ENCODE assay signal across 17 cellular contexts in the genomic region with DNA sequence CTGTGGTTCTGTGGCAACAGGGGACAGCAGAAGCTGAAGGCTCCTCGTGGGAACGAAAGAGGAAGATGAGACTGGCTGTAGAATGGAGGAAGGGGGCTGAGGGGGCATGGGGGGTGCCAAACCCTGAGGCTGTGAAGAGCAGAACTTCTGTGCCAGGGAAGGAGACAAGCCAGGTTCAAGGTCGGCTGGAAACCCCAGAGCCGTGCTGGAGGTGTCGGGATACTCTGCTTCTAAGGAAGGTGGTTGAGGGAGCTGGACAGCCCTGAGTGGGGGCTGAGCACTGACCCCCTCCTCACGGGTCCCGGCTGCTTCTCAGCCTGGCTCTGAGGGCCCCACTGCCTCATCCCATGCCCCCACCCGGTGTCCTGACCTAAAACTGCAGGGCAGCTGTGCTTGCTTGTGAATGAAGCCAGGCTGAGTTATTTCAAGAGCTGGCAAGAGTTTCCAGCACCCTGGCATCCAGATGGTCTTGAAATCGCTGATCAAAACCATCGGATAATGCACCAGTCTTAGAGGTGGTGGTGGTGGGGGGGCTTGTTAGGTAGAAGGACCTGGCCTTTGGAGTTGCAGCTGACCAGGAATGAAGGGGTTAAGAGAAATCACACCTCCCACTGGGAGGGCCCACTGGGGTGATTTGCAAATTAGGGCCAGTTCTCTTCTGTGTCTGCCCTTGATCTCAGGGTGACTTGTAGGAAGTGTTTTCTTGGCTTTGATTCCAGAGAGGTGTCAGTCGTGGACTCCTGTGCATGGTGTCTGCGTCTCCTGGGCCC.
DNase-seq lines count a peak whose midpoint lies in the region; ATAC-seq and TF ChIP-seq lines count a peak whose summit lies in the region.
"Had no signal": no experiment of that assay in that cellular context is flagged by ENCODE, and none has a peak within 500 bp of the region (broad histone marks: within the 10 kb centered on the region; RNA-seq: fewer than 3 reads in every experiment).

No MANE protein-coding gene starts in this region.

- 80 to 83% methylated on average over 9 to 12 of the region's 12 CpGs for WGBS in endodermal cell (ENCODE audit: insufficient coverage in 1 of 2, insufficient read length in 1 of 2), 2 experiments
- no CpG with 5 or more reads among the region's 12 CpGs for WGBS in trophoblast cell (ENCODE audit: extremely low coverage, insufficient coverage, insufficient read length)
- WGBS in smooth muscle cell (ENCODE audit: low lambda C conversion rate) = 76% methylated on average over 9 of the region's 12 CpGs

- no peak overlapping the region for H4K12ac ChIP-seq in trophoblast cell (ENCODE audit: low read depth, low read length)

- H3K4me3 ChIP-seq in endodermal cell (ENCODE audit: low read length) = no peak overlapping the region
- H3K4me3 ChIP-seq in trophoblast cell (ENCODE audit: low read depth, low read length) = peak overlapping the region; percentile 5
- no peak overlapping the region for H3K4me3 ChIP-seq in smooth muscle cell
- H3K4me3 ChIP-seq: HAP-1, SJCRH30 had no signal

- H2BK5ac ChIP-seq in trophoblast cell (ENCODE audit: low read depth, low read length, poor library complexity) = no peak overlapping the region

- DNase-seq in activated naive CD8-positive, alpha-beta T cell treated with anti-CD3 and anti-CD28 coated beads, Interleukin-2, amount 10 ng/mL, durations not matched to agents 7 days and 5 days = peak; percentile 4
- DNase-seq in activated naive CD8-positive, alpha-beta T cell treated with anti-CD3 and anti-CD28 coated beads, Interleukin-2, amount 50 U/mL, for 24 hours = no peak
- DNase-seq in endodermal cell (peak; percentile 64), trophoblast cell (no peak), hippocampal formation (lab: John Stamatoyannopoulos, UW) (no peak), HFFc6 (no peak), smooth muscle cell (lab: John Stamatoyannopoulos, UW; ENCODE audit: unreplicated experiment) (no peak), COLO829 (ENCODE audit: low spot score) (no peak)
- DNase-seq: BE2C, DMS79 treated with DMSO at 0.1 percent for 48 hours, NCI-H1105 treated with DMSO at 0.1 percent for 48 hours, NCI-H187, NCI-H226, NCI-H524 treated with DMSO at 0.1 percent for 48 hours, SJCRH30 had no signal

- H2BK12ac ChIP-seq in trophoblast cell (ENCODE audit: low read length) = no peak overlapping the region

- no peaks in the 10 kb centered on the region for H3K4me1 Mint-ChIP-seq in activated naive CD8-positive, alpha-beta T cell treated with anti-CD3 and anti-CD28 coated beads, Interleukin-2, amount 10 ng/mL, durations not matched to agents 7 days and 5 days
- no peaks in the 10 kb centered on the region for H3K4me1 Mint-ChIP-seq in activated naive CD8-positive, alpha-beta T cell treated with anti-CD3 and anti-CD28 coated beads, Interleukin-2, amount 50 U/mL, for 24 hours
- H3K4me1 Mint-ChIP-seq in endodermal cell (peaks cover 9% of the 10 kb centered on the region), HFFc6 (ENCODE audit: low read depth) (no peaks in the 10 kb centered on the region)
- H3K4me1 Mint-ChIP-seq: CD8-positive, alpha-beta memory T cell had no signal

- no peak overlapping the region for H3K18ac ChIP-seq in trophoblast cell (ENCODE audit: low read length)

- no peaks in the 10 kb centered on the region for H3K36me3 Mint-ChIP-seq in activated naive CD8-positive, alpha-beta T cell treated with anti-CD3 and anti-CD28 coated beads, Interleukin-2, amount 10 ng/mL, durations not matched to agents 7 days and 5 days
- H3K36me3 Mint-ChIP-seq in activated naive CD8-positive, alpha-beta T cell treated with anti-CD3 and anti-CD28 coated beads, Interleukin-2, amount 50 U/mL, for 24 hours (ENCODE audit: low read depth) = no peaks in the 10 kb centered on the region
- H3K36me3 Mint-ChIP-seq in endodermal cell (ENCODE audit: low read depth) (no peaks in the 10 kb centered on the region), HFFc6 (ENCODE audit: low read depth) (peaks cover 5% of the 10 kb centered on the region; the same call in 1 of the 2 replicates)
- H3K36me3 Mint-ChIP-seq: CD8-positive, alpha-beta memory T cell had no signal

- no peak overlapping the region for H3K27ac Mint-ChIP-seq in activated naive CD8-positive, alpha-beta T cell treated with anti-CD3 and anti-CD28 coated beads, Interleukin-2, amount 10 ng/mL, durations not matched to agents 7 days and 5 days
- no peak overlapping the region for H3K27ac Mint-ChIP-seq in activated naive CD8-positive, alpha-beta T cell treated with anti-CD3 and anti-CD28 coated beads, Interleukin-2, amount 50 U/mL, for 24 hours
- H3K27ac Mint-ChIP-seq in endodermal cell = no peak overlapping the region
- no peak overlapping the region for H3K27ac Mint-ChIP-seq in HFFc6
- H3K27ac Mint-ChIP-seq: CD8-positive, alpha-beta memory T cell had no signal

- no peak overlapping the region for H3K4ac ChIP-seq in trophoblast cell (ENCODE audit: low read depth, low read length)

- H2BK120ac ChIP-seq in trophoblast cell (ENCODE audit: insufficient read depth, low read length, poor library complexity) = no peak overlapping the region

- H3K14ac ChIP-seq in trophoblast cell (ENCODE audit: low read length) = no peak overlapping the region

- H3K79me2 ChIP-seq in trophoblast cell (ENCODE audit: control insufficient read depth, insufficient read depth, low read length, poor library complexity) (no peaks in the 10 kb centered on the region), smooth muscle cell (ENCODE audit: low read depth) (no peaks in the 10 kb centered on the region)

- no peaks in the 10 kb centered on the region for H3K4me1 ChIP-seq in endodermal cell (ENCODE audit: control insufficient read depth, insufficient read depth, low read length)
- H3K4me1 ChIP-seq in trophoblast cell (ENCODE audit: control insufficient read depth in 1 of 2, insufficient read depth in 2 of 2, low read length in 2 of 2) = no peaks in the 10 kb centered on the region
- no peaks in the 10 kb centered on the region for H3K4me1 ChIP-seq in smooth muscle cell (ENCODE audit: low read depth)
- H3K4me1 ChIP-seq: BE2C, HAP-1, SJCRH30 had no signal

- H3K27me3 Mint-ChIP-seq in activated naive CD8-positive, alpha-beta T cell treated with anti-CD3 and anti-CD28 coated beads, Interleukin-2, amount 10 ng/mL, durations not matched to agents 7 days and 5 days = peaks cover 3% of the 10 kb centered on the region
- peaks cover 6% of the 10 kb centered on the region for H3K27me3 Mint-ChIP-seq in activated naive CD8-positive, alpha-beta T cell treated with anti-CD3 and anti-CD28 coated beads, Interleukin-2, amount 50 U/mL, for 24 hours
- no peaks in the 10 kb centered on the region for H3K27me3 Mint-ChIP-seq in endodermal cell (ENCODE audit: insufficient read depth)
- no peaks in the 10 kb centered on the region for H3K27me3 Mint-ChIP-seq in HFFc6 (ENCODE audit: insufficient read depth)

- no peak for ATAC-seq in activated naive CD8-positive, alpha-beta T cell treated with anti-CD3 and anti-CD28 coated beads, Interleukin-2, amount 10 ng/mL, durations not matched to agents 7 days and 5 days (ENCODE audit: low read depth)
- ATAC-seq in activated naive CD8-positive, alpha-beta T cell treated with anti-CD3 and anti-CD28 coated beads, Interleukin-2, amount 50 U/mL, for 24 hours = no peak

- H3K27me3 ChIP-seq in endodermal cell (ENCODE audit: control insufficient read depth, insufficient read depth, low read length, poor library complexity, severe bottlenecking) (no peaks in the 10 kb centered on the region), trophoblast cell (ENCODE audit: insufficient read depth, low read length) (no peaks in the 10 kb centered on the region), smooth muscle cell (ENCODE audit: low read depth) (no peaks in the 10 kb centered on the region)
- H3K27me3 ChIP-seq: BE2C had no signal

- POLR2A ChIA-PET in activated naive CD8-positive, alpha-beta T cell treated with anti-CD3 and anti-CD28 coated beads, Interleukin-2, amount 10 ng/mL, durations not matched to agents 7 days and 5 days (lab: Charles Lee) = no interaction called here

- H3K9ac ChIP-seq in endodermal cell (ENCODE audit: extremely low read depth, low read length, poor library complexity, severe bottlenecking) (no peak overlapping the region), trophoblast cell (ENCODE audit: low read length) (no peak overlapping the region), smooth muscle cell (ENCODE audit: low read depth) (no peak overlapping the region)

- no peak overlapping the region for H3K27ac ChIP-seq in endodermal cell (ENCODE audit: low read depth, low read length)
- no peak overlapping the region for H3K27ac ChIP-seq in trophoblast cell (ENCODE audit: low read depth, low read length)
- H3K27ac ChIP-seq in smooth muscle cell (ENCODE audit: low read depth) = no peak overlapping the region
- H3K27ac ChIP-seq: SJCRH30 had no signal

- TF ChIP-seq CTCF in endodermal cell (conservative IDR thresholded peaks at IDR 0.05) = no peak
- no peak for TF ChIP-seq CTCF in HFFc6 (IDR thresholded peaks at IDR 0.05)
- TF ChIP-seq CTCF in smooth muscle cell (IDR thresholded peaks at IDR 0.05; ENCODE audit: borderline replicate concordance, insufficient read depth, poor library complexity, severe bottlenecking) = no peak

- H3K36me3 ChIP-seq in endodermal cell (ENCODE audit: control insufficient read depth, insufficient read depth, low read length) (no peaks in the 10 kb centered on the region), trophoblast cell (ENCODE audit: control insufficient read depth in 1 of 2, insufficient read depth in 2 of 2, low read length in 2 of 2) (no peaks in the 10 kb centered on the region), smooth muscle cell (ENCODE audit: low read depth) (no peaks in the 10 kb centered on the region)
- H3K36me3 ChIP-seq: BE2C, HAP-1, SJCRH30 had no signal

- no peak overlapping the region for H3K4me2 ChIP-seq in trophoblast cell (ENCODE audit: low read length)
- no peak overlapping the region for H3K4me2 ChIP-seq in smooth muscle cell

- H2AK5ac ChIP-seq in trophoblast cell (ENCODE audit: low read length) = no peak overlapping the region

- H3K4me3 Mint-ChIP-seq in activated naive CD8-positive, alpha-beta T cell treated with anti-CD3 and anti-CD28 coated beads, Interleukin-2, amount 10 ng/mL, durations not matched to agents 7 days and 5 days = no peak overlapping the region
- H3K4me3 Mint-ChIP-seq in activated naive CD8-positive, alpha-beta T cell treated with anti-CD3 and anti-CD28 coated beads, Interleukin-2, amount 50 U/mL, for 24 hours = no peak overlapping the region
- H3K4me3 Mint-ChIP-seq in endodermal cell (no peak overlapping the region), HFFc6 (no peak overlapping the region)
- H3K4me3 Mint-ChIP-seq: CD8-positive, alpha-beta memory T cell had no signal

- H3K9me3 ChIP-seq in endodermal cell (ENCODE audit: control insufficient read depth, low read length) = no peaks in the 10 kb centered on the region
- peaks cover 8% of the 10 kb centered on the region for H3K9me3 ChIP-seq in trophoblast cell (ENCODE audit: insufficient read depth, low read depth, low read length)
- no peaks in the 10 kb centered on the region for H3K9me3 ChIP-seq in smooth muscle cell (replicated peaks; ENCODE audit: low read depth)
- H3K9me3 ChIP-seq: BE2C, HAP-1, SJCRH30 had no signal

- no peak overlapping the region for H4K91ac ChIP-seq in trophoblast cell (ENCODE audit: low read depth, low read length)

- no peaks in the 10 kb centered on the region for H4K20me1 ChIP-seq in smooth muscle cell (ENCODE audit: low read depth)

- no peaks in the 10 kb centered on the region for H3F3A ChIP-seq in smooth muscle cell (ENCODE audit: low read depth)

- no peaks in the 10 kb centered on the region for H3K9me3 Mint-ChIP-seq in activated naive CD8-positive, alpha-beta T cell treated with anti-CD3 and anti-CD28 coated beads, Interleukin-2, amount 10 ng/mL, durations not matched to agents 7 days and 5 days
- H3K9me3 Mint-ChIP-seq in activated naive CD8-positive, alpha-beta T cell treated with anti-CD3 and anti-CD28 coated beads, Interleukin-2, amount 50 U/mL, for 24 hours = peaks cover 5% of the 10 kb centered on the region
- H3K9me3 Mint-ChIP-seq in endodermal cell (peaks cover 3% of the 10 kb centered on the region), HFFc6 (peaks cover 69% of the 10 kb centered on the region)

- H2AFZ ChIP-seq in trophoblast cell (ENCODE audit: insufficient read depth, low read length, poor library complexity) (no peak overlapping the region), smooth muscle cell (ENCODE audit: low read depth) (no peak overlapping the region)

- no peak overlapping the region for H4K8ac ChIP-seq in trophoblast cell (ENCODE audit: low read depth, low read length)

- no peaks in the 10 kb centered on the region for H3K79me1 ChIP-seq in trophoblast cell (ENCODE audit: low read length)

- H3K23ac ChIP-seq in trophoblast cell (ENCODE audit: low read length) = no peak overlapping the region

Comparison
In these comparisons a context has a peak if more than half of its experiments do, and no peak if none do; other contexts are left out.
1. DNase-seq: peak in activated naive CD8-positive, alpha-beta T cell treated with anti-CD3 and anti-CD28 coated beads, Interleukin-2, amount 10 ng/mL, durations not matched to agents 7 days and 5 days (single experiment) and endodermal cell (single experiment); none in activated naive CD8-positive, alpha-beta T cell treated with anti-CD3 and anti-CD28 coated beads, Interleukin-2, amount 50 U/mL, for 24 hours (single experiment), trophoblast cell (0 of 2), hippocampal formation (0 of 2), HFFc6 (single experiment), smooth muscle cell (single experiment) and COLO829 (single experiment).